In the genomic region with DNA sequence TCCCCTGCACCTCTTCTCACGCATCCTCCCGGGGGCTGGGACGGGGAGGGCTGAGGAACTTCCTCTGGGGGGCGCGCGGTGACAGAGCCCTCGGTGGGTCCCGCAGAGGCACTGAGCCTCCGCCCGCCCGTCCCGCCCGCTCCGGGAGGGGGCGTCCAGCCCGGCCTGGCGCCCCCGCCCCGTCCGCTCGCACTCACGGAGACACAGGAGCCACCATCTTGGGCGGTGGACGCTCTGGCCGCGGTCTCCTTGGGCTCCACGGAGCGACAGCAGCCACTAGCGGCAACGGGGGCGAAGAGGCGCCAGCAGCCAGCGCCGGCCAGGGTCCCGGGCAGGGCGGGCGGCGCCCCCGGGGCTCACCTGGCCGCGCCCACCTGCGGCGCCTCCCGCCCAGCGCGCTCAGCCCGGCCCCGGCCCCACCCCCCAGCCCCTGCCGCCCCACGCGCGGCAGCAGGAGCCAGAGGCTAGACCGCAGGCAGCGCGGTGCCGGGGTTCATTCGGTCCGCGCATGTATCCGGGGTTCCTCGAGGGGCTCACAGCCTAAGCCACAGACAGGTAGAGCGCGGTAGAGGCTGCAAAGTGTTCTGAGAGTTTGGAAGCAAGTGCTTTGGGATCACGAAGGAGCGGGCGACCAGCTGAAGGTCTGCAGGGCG, we compare ENCODE assay signal across 8 cellular contexts. TPM values are rescaled to one million over a fixed set of nuclear protein-coding genes. Genes with fewer than 3 reads are reported as not detected.
DNase-seq lines count a peak whose midpoint lies in the region; ATAC-seq and TF ChIP-seq lines count a peak whose summit lies in the region.

Gene C17orf113, minus strand, starts transcription at position 242 of the 653 bp plus-strand sequence. CDS start 7,225 bp downstream, outside the sequence.

- H3K27me3 ChIP-seq in DOHH2 (ENCODE audit: control insufficient read depth, low read length): peaks cover 64% of the 10 kb centered on the region
- no peaks in the 10 kb centered on the region; the same call in 1 of the 2 replicates for H3K27me3 ChIP-seq in HUES48 (ENCODE audit: control insufficient read depth, insufficient read depth, low read length)
- H3K27me3 ChIP-seq in SU-DHL-6 (ENCODE audit: low read length): no peaks in the 10 kb centered on the region
- no peaks in the 10 kb centered on the region for H3K27me3 ChIP-seq in iPS DF 6.9 (ENCODE audit: control insufficient read depth, insufficient read depth, low read length)

- H2AFZ ChIP-seq in SU-DHL-6 (ENCODE audit: low read depth, low read length, severe bottlenecking): no peak within 1 kb of the TSS

- H3K4me2 ChIP-seq in DOHH2 (ENCODE audit: low read length) (peak within 1 kb of the TSS; percentile 28), SU-DHL-6 (ENCODE audit: low read depth, low read length, poor library complexity, severe bottlenecking) (peak within 1 kb of the TSS; percentile 28)

- no CpG with 5 or more reads among the region's 67 CpGs for WGBS in iPS DF 6.9 (ENCODE audit: insufficient coverage, insufficient read length)

- no peaks in the 10 kb centered on the region for H3K4me1 ChIP-seq in DOHH2 (ENCODE audit: control insufficient read depth, low read length)
- peaks cover 24% of the 10 kb centered on the region for H3K4me1 ChIP-seq in HUES48 (ENCODE audit: control insufficient read depth, insufficient read depth, low read length)
- H3K4me1 ChIP-seq in iPS DF 6.9 (ENCODE audit: control insufficient read depth, insufficient read depth, low read length): 0 out of 2 replicates have a peak, but pooled peaks cover 7% of the 10 kb centered on the region

- peak within 1 kb of the TSS; percentile 4; the same call in 1 of the 2 replicates for H3K4me3 ChIP-seq in DOHH2 (ENCODE audit: low read length)
- peak within 1 kb of the TSS; percentile 69 for H3K4me3 ChIP-seq in HUES48 (ENCODE audit: low read depth, low read length)
- H3K4me3 ChIP-seq in SU-DHL-6 (ENCODE audit: insufficient read depth, low read length, poor library complexity, severe bottlenecking): no peak within 1 kb of the TSS
- H3K4me3 ChIP-seq in astrocyte of the cerebellum (ENCODE audit: low read depth, low read length): peak within 1 kb of the TSS; percentile 47
- peak within 1 kb of the TSS; percentile 68; the same call in 1 of the 2 replicates for H3K4me3 ChIP-seq in iPS DF 6.9 (ENCODE audit: low read length)

- H3K9ac ChIP-seq in HUES48 (ENCODE audit: low read depth, low read length) (no peak within 1 kb of the TSS), SU-DHL-6 (ENCODE audit: low read length) (no peak within 1 kb of the TSS)

- H3F3A ChIP-seq in DOHH2 (ENCODE audit: control insufficient read depth, insufficient read depth): no peaks in the 10 kb centered on the region
- no peaks in the 10 kb centered on the region for H3F3A ChIP-seq in SU-DHL-6 (ENCODE audit: insufficient read depth)

- H3K9me3 ChIP-seq in DOHH2 (ENCODE audit: control insufficient read depth, insufficient read depth, low read length) (no peaks in the 10 kb centered on the region), HUES48 (ENCODE audit: control insufficient read depth, insufficient read depth, low read length) (no peaks in the 10 kb centered on the region), SU-DHL-6 (ENCODE audit: insufficient read depth, low read length) (no peaks in the 10 kb centered on the region), iPS DF 6.9 (ENCODE audit: control insufficient read depth, insufficient read depth, low read length) (no peaks in the 10 kb centered on the region)

- ATAC-seq in sciatic nerve: peak; percentile 71
- no peak for ATAC-seq in HG02571 (IDR thresholded peaks at IDR 0.05; ENCODE audit: unreplicated experiment)
- no peak for ATAC-seq in GM18867 (IDR thresholded peaks at IDR 0.05; ENCODE audit: unreplicated experiment)

- in situ Hi-C loops in astrocyte of the cerebellum (cut with HindIII; ENCODE audit: low sequenced_read_pairs): no loop called here

- H3K27ac ChIP-seq in DOHH2 (ENCODE audit: low read depth, low read length) (no peak within 1 kb of the TSS), HUES48 (ENCODE audit: low read depth, low read length) (no peak within 1 kb of the TSS), SU-DHL-6 (ENCODE audit: low read depth, low read length) (no peak within 1 kb of the TSS), iPS DF 6.9 (ENCODE audit: low read length) (no peak within 1 kb of the TSS)

- H4K20me1 ChIP-seq in DOHH2 (ENCODE audit: control insufficient read depth, insufficient read depth, low read depth, low read length) (no peaks in the 10 kb centered on the region), SU-DHL-6 (ENCODE audit: low read depth, low read length) (no peaks in the 10 kb centered on the region)

- H3K79me2 ChIP-seq in DOHH2 (ENCODE audit: control insufficient read depth, low read length) (no peaks in the 10 kb centered on the region), SU-DHL-6 (ENCODE audit: insufficient read depth, low read length) (no peaks in the 10 kb centered on the region)

- intact Hi-C loops in sciatic nerve (cut with DNase I): no loop called here

- TF ChIP-seq CTCF in DOHH2 (IDR thresholded peaks at IDR 0.05; ENCODE audit: low read depth, low read length, poor library complexity, severe bottlenecking): peak; percentile 53
- peak; percentile 25 for TF ChIP-seq CTCF in SU-DHL-6 (IDR thresholded peaks at IDR 0.05; ENCODE audit: insufficient read depth, low read length, poor library complexity, severe bottlenecking)
- peak; percentile 21 for TF ChIP-seq CTCF in astrocyte of the cerebellum (IDR thresholded peaks at IDR 0.05; ENCODE audit: low read depth, low read length, missing control alignments)

- DNase-seq in astrocyte of the cerebellum (ENCODE audit: low read depth) (no peak), iPS DF 6.9 (ENCODE audit: low read depth, low spot score) (no peak), sciatic nerve (ENCODE audit: low spot score) (peak; percentile 73)

- H3K9me2 ChIP-seq in DOHH2 (replicated peaks; ENCODE audit: control insufficient read depth, low read length) (no peaks in the 10 kb centered on the region), SU-DHL-6 (replicated peaks; ENCODE audit: insufficient read depth, low read length) (no peaks in the 10 kb centered on the region)

- H3K36me3 ChIP-seq in DOHH2 (ENCODE audit: control insufficient read depth, low read length) (no peaks in the 10 kb centered on the region), HUES48 (ENCODE audit: control insufficient read depth, insufficient read depth, low read length) (no peaks in the 10 kb centered on the region), SU-DHL-6 (ENCODE audit: low read length) (no peaks in the 10 kb centered on the region), iPS DF 6.9 (ENCODE audit: control insufficient read depth, insufficient read depth, low read length) (no peaks in the 10 kb centered on the region)

RNA-seq across cellular contexts. Expression of gene C17orf113, which starts in this region (rescaled TPM):
- 2.9 TPM for total RNA-seq in sciatic nerve
